Comparison of ENCODE assay signal across 28 cellular contexts in the genomic region with DNA sequence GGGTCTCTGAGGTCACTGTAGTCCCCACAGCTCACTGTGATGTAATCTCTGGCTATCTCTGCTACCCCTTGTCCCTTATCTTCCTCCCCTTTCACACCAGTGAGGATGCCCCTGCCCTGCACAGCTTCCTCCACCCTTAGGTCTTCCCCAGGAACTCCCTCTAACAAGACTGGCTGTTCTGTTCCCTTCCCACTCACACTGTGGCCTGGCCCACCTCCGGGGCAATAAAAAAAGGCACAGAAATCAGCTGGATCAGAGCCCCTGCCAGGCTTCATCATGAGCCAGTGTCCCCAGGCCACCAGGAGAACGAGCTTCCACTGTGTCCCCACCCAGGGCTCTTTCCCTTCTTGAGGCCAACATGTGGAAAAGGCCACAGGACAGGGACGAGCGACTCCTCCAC. TPM values are rescaled to one million over a fixed set of nuclear protein-coding genes. Genes with fewer than 3 reads are reported as not detected.
"Had no signal": no experiment of that assay in that cellular context is flagged by ENCODE, and none has a peak within 500 bp of the region (broad histone marks: within the 10 kb centered on the region; RNA-seq: fewer than 3 reads in every experiment).

No MANE protein-coding gene starts in this region.

- H3K4me2 ChIP-seq: hepatocyte had no signal

- H3K27me3 ChIP-seq: body of pancreas, cardiac muscle cell, hepatocyte, pancreas, right atrium auricular region, suprapubic skin, tibial nerve had no signal

- H3K27ac ChIP-seq: body of pancreas, cardiac muscle cell, hepatocyte, psoas muscle, right atrium auricular region, suprapubic skin, tibial nerve, WERI-Rb-1 had no signal

- H3K4me1 ChIP-seq: body of pancreas, pancreas, psoas muscle, right atrium auricular region, stomach, suprapubic skin had no signal

- H3K4me1 Mint-ChIP-seq: immature natural killer cell had no signal

- H3K27ac Mint-ChIP-seq: activated CD4-positive, alpha-beta T cell treated with anti-CD3 and anti-CD28 coated beads for 36 hours; activated naive CD4-positive, alpha-beta T cell treated with anti-CD3 and anti-CD28 coated beads, Interleukin-2, amount 10 ng/mL, durations not matched to agents 7 days and 5 days; immature natural killer cell; T-helper 1 cell treated with Interleukin-12 subunit alpha and Interleukin-12 subunit beta and Interleukin-4 antibody, amounts not matched to agents 30 μg/mL and 1 μg/mL, for 36 hours had no signal

- H3K79me2 ChIP-seq: hepatocyte had no signal

- H3K9me3 ChIP-seq: body of pancreas, left lung, pancreas, psoas muscle, right atrium auricular region, stomach, suprapubic skin had no signal

- DNase-seq: activated CD4-positive, alpha-beta T cell treated with anti-CD3 and anti-CD28 coated beads for 36 hours; activated CD4-positive, alpha-beta T cell treated with anti-CD3 and anti-CD28 coated beads, Interleukin-2, amount 50 U/mL, for 4 hours; activated CD8-positive, alpha-beta memory T cell treated with anti-CD3 and anti-CD28 coated beads, Interleukin-2, amount 50 U/mL, for 48 hours; activated naive CD4-positive, alpha-beta T cell treated with anti-CD3 and anti-CD28 coated beads, Interleukin-2, amount 10 ng/mL, durations not matched to agents 7 days and 5 days; activated T-cell treated with anti-CD3 and anti-CD28 coated beads, Interleukin-2, amount 50 U/mL, for 48 hours; anterior cingulate cortex; body of pancreas; cortex of kidney; erythroblast; foreskin melanocyte; immature natural killer cell; left lung; pancreas; psoas muscle; stimulated activated CD4-positive, alpha-beta T cell treated with anti-CD3 and anti-CD28 coated beads, Interleukin-1b, Interleukin-23, amount 100 ng/mL, for 48 hours; stomach; WERI-Rb-1 had no signal

- ATAC-seq: activated CD4-positive, alpha-beta T cell treated with anti-CD3 and anti-CD28 coated beads for 36 hours; body of pancreas; natural killer cell treated with Interleukin-12 subunit alpha and Interleukin-12 subunit beta and Interleukin-15 and Interleukin-18, amount 100 ng/mL, for 72 hours; psoas muscle had no signal

- H3K36me3 Mint-ChIP-seq: activated naive CD4-positive, alpha-beta T cell treated with anti-CD3 and anti-CD28 coated beads, Interleukin-2, amount 10 ng/mL, durations not matched to agents 7 days and 5 days; immature natural killer cell; natural killer cell treated with Interleukin-12 subunit alpha and Interleukin-12 subunit beta and Interleukin-15 and Interleukin-18, amount 100 ng/mL, for 72 hours had no signal

- H3K36me3 ChIP-seq: cardiac muscle cell, left lung, pancreas, right atrium auricular region, stomach, suprapubic skin, tibial nerve, WERI-Rb-1 had no signal

- H3K4me3 ChIP-seq: body of pancreas, cardiac muscle cell, hepatocyte, left lung, pancreas, psoas muscle, right atrium auricular region, stomach, suprapubic skin, tibial nerve had no signal

- H2AFZ ChIP-seq: hepatocyte had no signal

- H3K9me3 Mint-ChIP-seq: activated naive CD4-positive, alpha-beta T cell treated with anti-CD3 and anti-CD28 coated beads, Interleukin-2, amount 10 ng/mL, durations not matched to agents 7 days and 5 days; immature natural killer cell; natural killer cell treated with Interleukin-12 subunit alpha and Interleukin-12 subunit beta and Interleukin-15 and Interleukin-18, amount 100 ng/mL, for 72 hours; T-helper 1 cell treated with Interleukin-12 subunit alpha and Interleukin-12 subunit beta and Interleukin-4 antibody, amounts not matched to agents 30 μg/mL and 1 μg/mL, for 36 hours had no signal

- H3K4me3 Mint-ChIP-seq: activated CD4-positive, alpha-beta T cell treated with anti-CD3 and anti-CD28 coated beads for 36 hours; activated naive CD4-positive, alpha-beta T cell treated with anti-CD3 and anti-CD28 coated beads, Interleukin-2, amount 10 ng/mL, durations not matched to agents 7 days and 5 days; immature natural killer cell; T-helper 1 cell treated with Interleukin-12 subunit alpha and Interleukin-12 subunit beta and Interleukin-4 antibody, amounts not matched to agents 30 μg/mL and 1 μg/mL, for 36 hours had no signal

RNA-seq across cellular contexts. Expression of gene CEACAM3, which starts 4.6 kb away (rescaled TPM):
- total RNA-seq: activated CD4-positive, alpha-beta T cell treated with anti-CD3 and anti-CD28 coated beads for 36 hours; activated CD8-positive, alpha-beta memory T cell treated with anti-CD3 and anti-CD28 coated beads for 36 hours; body of pancreas; cardiac muscle cell; cerebellum; hepatocyte; kidney epithelial cell; natural killer cell treated with Interleukin-12 subunit alpha and Interleukin-12 subunit beta and Interleukin-15 and Interleukin-18, amount 100 ng/mL, for 72 hours; right atrium auricular region; skeletal muscle tissue; stomach had no signal
- polyA plus RNA-seq: cardiac muscle cell, hepatocyte, immature natural killer cell, pancreas had no signal

RNA-seq across cellular contexts. Expression of gene LYPD4, which starts 43.5 kb away (rescaled TPM):
- total RNA-seq: activated CD4-positive, alpha-beta T cell treated with anti-CD3 and anti-CD28 coated beads for 36 hours; activated CD8-positive, alpha-beta memory T cell treated with anti-CD3 and anti-CD28 coated beads for 36 hours; body of pancreas; cardiac muscle cell; cerebellum; hepatocyte; kidney epithelial cell; left lung; natural killer cell treated with Interleukin-12 subunit alpha and Interleukin-12 subunit beta and Interleukin-15 and Interleukin-18, amount 100 ng/mL, for 72 hours; pancreas; psoas muscle; right atrium auricular region; skeletal muscle tissue; stomach; suprapubic skin; tibial nerve had no signal
- polyA plus RNA-seq: cardiac muscle cell, hepatocyte, immature natural killer cell, pancreas, psoas muscle, stomach had no signal

RNA-seq across cellular contexts. Expression of gene DMRTC2, which starts 43.8 kb away (rescaled TPM):
- total RNA-seq: activated CD4-positive, alpha-beta T cell treated with anti-CD3 and anti-CD28 coated beads for 36 hours; activated CD8-positive, alpha-beta memory T cell treated with anti-CD3 and anti-CD28 coated beads for 36 hours; body of pancreas; cardiac muscle cell; cerebellum; hepatocyte; kidney epithelial cell; left lung; natural killer cell treated with Interleukin-12 subunit alpha and Interleukin-12 subunit beta and Interleukin-15 and Interleukin-18, amount 100 ng/mL, for 72 hours; pancreas; psoas muscle; right atrium auricular region; skeletal muscle tissue; stomach; suprapubic skin; tibial nerve had no signal
- polyA plus RNA-seq: cardiac muscle cell, hepatocyte, immature natural killer cell, pancreas, psoas muscle, stomach had no signal

RNA-seq across cellular contexts. Expression of gene CEACAM6, which starts 45.7 kb away (rescaled TPM):
- total RNA-seq: activated CD4-positive, alpha-beta T cell treated with anti-CD3 and anti-CD28 coated beads for 36 hours; activated CD8-positive, alpha-beta memory T cell treated with anti-CD3 and anti-CD28 coated beads for 36 hours; cardiac muscle cell; natural killer cell treated with Interleukin-12 subunit alpha and Interleukin-12 subunit beta and Interleukin-15 and Interleukin-18, amount 100 ng/mL, for 72 hours; right atrium auricular region; tibial nerve had no signal
- polyA plus RNA-seq: cardiac muscle cell, immature natural killer cell had no signal
